Comparison of ENCODE assay signal across 17 cellular contexts in genomic region chr11:128936546-128937275, GRCh38. TPM values are rescaled to one million over a fixed set of nuclear protein-coding genes. Genes with fewer than 3 reads are reported as not detected.
DNase-seq lines count a peak whose midpoint lies in the region; ATAC-seq and TF ChIP-seq lines count a peak whose summit lies in the region.
"Had no signal": no experiment of that assay in that cellular context is flagged by ENCODE, and none has a peak within 500 bp of the region (broad histone marks: within the 10 kb centered on the region; RNA-seq: fewer than 3 reads in every experiment).

No MANE protein-coding gene starts in this region.

- no peaks in the 10 kb centered on the region for H3K36me3 ChIP-seq in iPS-20b (ENCODE audit: insufficient read depth, low read depth, low read length)
- H3K36me3 ChIP-seq in spleen = no peaks in the 10 kb centered on the region
- no peaks in the 10 kb centered on the region for H3K36me3 ChIP-seq in PC-3 (ENCODE audit: low read depth, low read length)
- H3K36me3 ChIP-seq: Peyer's patch, thoracic aorta had no signal

- WGBS in spleen, 5 donors = 79 to 86% (median 81%) methylated on average over 20 of the region's 20 CpGs

- no peaks in the 10 kb centered on the region for H3K9me2 ChIP-seq in PC-3 (replicated peaks; ENCODE audit: low read length)

- H3K4me1 ChIP-seq in iPS-20b (ENCODE audit: insufficient read depth, low read length) = peaks cover 12% of the 10 kb centered on the region; the same call in 1 of the 2 replicates
- H3K4me1 ChIP-seq in spleen = peaks cover 0 to 9% (median 0%) of the 10 kb centered on the region in 6 donors
- H3K4me1 ChIP-seq in PC-3 (ENCODE audit: insufficient read depth, low read length) = no peaks in the 10 kb centered on the region
- H3K4me1 ChIP-seq: Caco-2, Peyer's patch had no signal

- DNase-seq in NCI-H345 (lab: John Stamatoyannopoulos, UW) (peak; percentile 55), NCI-H345 treated with DMSO at 0.1 percent for 48 hours (lab: John Stamatoyannopoulos, UW; ENCODE audit: unreplicated experiment) (no peak), NCI-H526 (lab: John Stamatoyannopoulos, UW) (peak; percentile 83 to 91), spleen (peak; percentile 72), PC-3 (no peak)
- no peak for DNase-seq in stimulated activated CD4-positive, alpha-beta T cell treated with anti-CD3 and anti-CD28 coated beads, Interleukin-12 subunit alpha, Interleukin-12 subunit beta, amount 100 ng/mL, for 4 hours
- DNase-seq: activated CD4-positive, alpha-beta T cell treated with anti-CD3 and anti-CD28 coated beads, Interleukin-2, amount 50 U/mL, for 4 hours; Caco-2; NCI-H2081 treated with DMSO at 0.1 percent for 48 hours; occipital lobe; Peyer's patch; T-helper 2 cell had no signal

- no peaks in the 10 kb centered on the region for H3K79me2 ChIP-seq in PC-3 (ENCODE audit: low read length)

- H3K9ac ChIP-seq in iPS-20b (ENCODE audit: low read depth, low read length) = peak overlapping the region; percentile 50; the same call in 1 of the 2 replicates
- no peak overlapping the region for H3K9ac ChIP-seq in PC-3 (ENCODE audit: low read length)

- no peak overlapping the region; the same call in 1 of the 2 replicates for H3K4me3 ChIP-seq in iPS-20b (ENCODE audit: low read length)
- no peak overlapping the region for H3K4me3 ChIP-seq in spleen
- H3K4me3 ChIP-seq in PC-3 (ENCODE audit: low read length) = no peak overlapping the region
- H3K4me3 ChIP-seq: Peyer's patch, thoracic aorta had no signal

- intact Hi-C loops in spleen (cut with DNase I; ENCODE audit: low total_unique reads) (no loop called here), PC-3 (cut with micrococcal nuclease) (no loop called here)

- BruUV-seq in PC-3 (replicated peaks; lab: Mats Ljungman, UMichigan) = no TSS peak

- no peak for TF ChIP-seq CTCF in spleen (IDR thresholded peaks at IDR 0.05 in 8 of 11, conservative IDR thresholded peaks at IDR 0.05 in 3 of 11)
- TF ChIP-seq CTCF in PC-3 (conservative IDR thresholded peaks at IDR 0.05; ENCODE audit: low read depth, low read length) = no peak

- CTCF ChIA-PET in PC-3 (lab: Charles Lee) = no interaction called here

- H4K20me1 ChIP-seq in PC-3 (ENCODE audit: low read length) = no peaks in the 10 kb centered on the region

- H3K4me2 ChIP-seq in PC-3 (ENCODE audit: low read length) = no peak overlapping the region

- no peak overlapping the region for H2AFZ ChIP-seq in PC-3 (ENCODE audit: low read length)

- H3K27me3 ChIP-seq in iPS-20b (ENCODE audit: insufficient read depth, low read length) (peaks cover 36% of the 10 kb centered on the region), spleen (replicated peaks in 1 of 7) (peaks cover 0 to 4% (median 0%) of the 10 kb centered on the region in 7 donors), PC-3 (ENCODE audit: low read length) (no peaks in the 10 kb centered on the region)
- H3K27me3 ChIP-seq: Peyer's patch had no signal

- H3K27ac ChIP-seq in iPS-20b (ENCODE audit: low read length) = no peak overlapping the region
- no peak overlapping the region for H3K27ac ChIP-seq in spleen
- H3K27ac ChIP-seq in PC-3 (ENCODE audit: low read length) = no peak overlapping the region
- H3K27ac ChIP-seq: Peyer's patch, thoracic aorta had no signal

- TF ChIP-seq POLR2A in spleen (IDR thresholded peaks at IDR 0.05) = no peak

- H3K9me3 ChIP-seq in iPS-20b (ENCODE audit: insufficient read depth, low read depth, low read length) = no peaks in the 10 kb centered on the region
- H3K9me3 ChIP-seq in spleen = no peaks in the 10 kb centered on the region
- no peaks in the 10 kb centered on the region for H3K9me3 ChIP-seq in PC-3 (ENCODE audit: low read length)
- H3K9me3 ChIP-seq: Caco-2, Peyer's patch, thoracic aorta had no signal

- POLR2A ChIA-PET in PC-3 (lab: Charles Lee; ENCODE audit: unreplicated experiment) = no interaction called here

- ATAC-seq in HG02852 (IDR thresholded peaks at IDR 0.05; ENCODE audit: unreplicated experiment) = no peak
- ATAC-seq in PC-3 = no peak

- H3F3A ChIP-seq in PC-3 (ENCODE audit: low read length, unreplicated experiment) = no peaks in the 10 kb centered on the region

RNA-seq across cellular contexts. Expression of gene TP53AIP1, which starts 6.0 kb away (rescaled TPM):
- total RNA-seq in spleen (under 1 TPM in 2 of 7 donors, not detected in 5; 0.11 to 0.14 TPM), PC-3 (2014; rRNA removed) (0.17 and 0.58 TPM in 2 replicates)
- under 1 TPM in 2 of 3 donors, not detected in 1; 0.03 to 0.13 TPM for polyA plus RNA-seq in spleen
- total RNA-seq: thoracic aorta had no signal
- polyA plus RNA-seq: liver had no signal

RNA-seq across cellular contexts. Expression of gene KCNJ5, which starts 45.6 kb away (rescaled TPM):
- total RNA-seq in spleen (10 to 100 TPM in 6 of 7 donors, 1 to 10 TPM in 1; 4.8 to 45.4 (median 17.4) TPM), PC-3 (2014; rRNA removed) (not detected in 2 replicates)
- polyA plus RNA-seq in spleen = 1 to 10 TPM in 1 of 3 donors, under 1 TPM in 2; 0.42 to 4.5 (median 0.74) TPM
- total RNA-seq: A673, Caco-2 had no signal

Comparison
In these comparisons a context has a peak if more than half of its experiments do, and no peak if none do; other contexts are left out.
1. DNase-seq: peak in NCI-H345 (single experiment), NCI-H526 (2 of 2) and spleen (single experiment); none in NCI-H345 treated with DMSO at 0.1 percent for 48 hours (single experiment), stimulated activated CD4-positive, alpha-beta T cell treated with anti-CD3 and anti-CD28 coated beads, Interleukin-12 subunit alpha, Interleukin-12 subunit beta, amount 100 ng/mL, for 4 hours (single experiment) and PC-3 (single experiment).